In the genomic region with DNA sequence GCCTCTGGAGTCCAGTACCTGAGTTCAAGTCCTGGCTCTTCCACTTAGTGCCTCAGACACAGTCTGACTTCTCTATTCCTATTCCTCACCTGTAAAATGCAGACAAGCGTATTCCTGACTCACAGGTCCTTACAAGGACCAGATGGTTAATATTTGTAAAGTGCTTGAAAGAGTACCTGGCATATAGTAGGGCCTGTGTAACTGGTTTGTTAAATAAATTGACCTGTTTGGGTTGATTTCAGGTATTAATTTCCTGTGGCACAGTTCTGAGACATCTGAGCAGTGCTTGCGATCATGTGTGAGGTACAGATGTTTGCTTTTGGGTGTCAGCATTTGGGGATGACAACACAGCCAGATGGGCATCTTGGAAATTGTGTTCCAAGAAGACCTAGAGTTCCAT, we compare ENCODE assay signal across 17 cellular contexts.
A peak's percentile ranks its signal among the peaks of the same experiment; 100 is the strongest.
DNase-seq lines count a peak whose midpoint lies in the region; FAIRE-seq and TF ChIP-seq lines count a peak whose summit lies in the region.
"Had no signal": no experiment of that assay in that cellular context is flagged by ENCODE, and none has a peak within 500 bp of the region (broad histone marks: within the 10 kb centered on the region; RNA-seq: fewer than 3 reads in every experiment).

No MANE protein-coding gene starts in this region.

- H4K20me1 ChIP-seq in mammary epithelial cell (ENCODE audit: insufficient read depth, low read length) (no peaks in the 10 kb centered on the region), MM.1S (ENCODE audit: insufficient read depth, low read length) (no peaks in the 10 kb centered on the region)

- H3K36me3 ChIP-seq in breast epithelium = no peaks in the 10 kb centered on the region
- H3K36me3 ChIP-seq in mammary epithelial cell (ENCODE audit: insufficient read depth, low read length) = no peaks in the 10 kb centered on the region
- no peaks in the 10 kb centered on the region for H3K36me3 ChIP-seq in MM.1S (replicated peaks; ENCODE audit: insufficient read depth, low read length)
- H3K36me3 ChIP-seq in testis (ENCODE audit: low read depth, missing control alignments) = no peaks in the 10 kb centered on the region
- H3K36me3 ChIP-seq: HAP-1 had no signal

- H3K4me1 ChIP-seq in breast epithelium (peaks cover 2 to 10% of the 10 kb centered on the region in 2 donors), mammary epithelial cell (ENCODE audit: insufficient read depth, low read length) (no peaks in the 10 kb centered on the region), MM.1S (ENCODE audit: low read length) (peaks cover 60% of the 10 kb centered on the region), testis (peaks cover 2% of the 10 kb centered on the region)

- H3F3A ChIP-seq in MM.1S (ENCODE audit: insufficient read depth, low read length) = peaks cover 25% of the 10 kb centered on the region

- intact Hi-C loops in breast epithelium (cut with DNase I; ENCODE audit: low total_unique reads) = no loop called here
- intact Hi-C loops in mammary epithelial cell (cut with micrococcal nuclease) = no loop called here
- intact Hi-C loops in testis (cut with DNase I; ENCODE audit: low total_unique reads) = no loop called here

- H3K4me2 ChIP-seq in mammary epithelial cell (ENCODE audit: insufficient read depth, low read depth, low read length) = no peak overlapping the region
- H3K4me2 ChIP-seq in MM.1S (ENCODE audit: low read depth, low read length) = no peak overlapping the region
- H3K4me2 ChIP-seq: A549, SK-N-SH had no signal

- H3K9me3 ChIP-seq in breast epithelium (no peaks in the 10 kb centered on the region), mammary epithelial cell (replicated peaks; ENCODE audit: insufficient read depth, low read length) (no peaks in the 10 kb centered on the region), MM.1S (replicated peaks; ENCODE audit: insufficient read depth, low read length) (no peaks in the 10 kb centered on the region), testis (no peaks in the 10 kb centered on the region)
- H3K9me3 ChIP-seq: A549, HAP-1, SK-N-SH had no signal

- TF ChIP-seq POLR2A in breast epithelium (IDR thresholded peaks at IDR 0.05) = no peak
- no peak for TF ChIP-seq POLR2A in testis (IDR thresholded peaks at IDR 0.05)

- no peaks in the 10 kb centered on the region for H3K9me2 ChIP-seq in MM.1S (replicated peaks; ENCODE audit: insufficient read depth, low read length)
- H3K9me2 ChIP-seq: SK-N-SH had no signal

- dilution Hi-C loops in mammary epithelial cell (cut with HindIII; ENCODE audit: low sequenced_read_pairs) = no loop called here

- H3K9ac ChIP-seq in mammary epithelial cell (ENCODE audit: insufficient read depth, low read length) = no peak overlapping the region
- H3K9ac ChIP-seq in MM.1S (ENCODE audit: low read length) = no peak overlapping the region
- H3K9ac ChIP-seq: SK-N-SH had no signal

- BruUV-seq in mammary epithelial cell (replicated peaks; lab: Mats Ljungman, UMichigan) = no TSS peak

- FAIRE-seq in islet of Langerhans (lab: Jason Lieb, UNC) = peak; percentile 92
- FAIRE-seq: A549 had no signal

- CTCF ChIA-PET in mammary epithelial cell (lab: Charles Lee; ENCODE audit: low non-redundant PET) = no interaction called here

- no peak for DNase-seq in breast epithelium (ENCODE audit: low spot score in 2 of 2)
- no peak for DNase-seq in mammary epithelial cell
- peak; percentile 62 for DNase-seq in NCI-H774 (lab: John Stamatoyannopoulos, UW)
- no peak for DNase-seq in MM.1S
- no peak for DNase-seq in H4 (ENCODE audit: low spot score)
- DNase-seq in HCEC 1CT = no peak
- DNase-seq in testis = no peak
- DNase-seq: Karpas-422, NCI-H1436 treated with DMSO at 0.1 percent for 48 hours, NCI-H226, NCI-H526, Right ventricle myocardium superior, SK-N-SH had no signal

- WGBS in mammary epithelial cell (ENCODE audit: low coverage, missing lambda C conversion rate) = 86% methylated on average over 2 of the region's 2 CpGs
- WGBS in testis, 2 donors = 98 to 100% methylated on average over 2 of the region's 2 CpGs

- H3K79me2 ChIP-seq in mammary epithelial cell (ENCODE audit: insufficient read depth, low read length) (no peaks in the 10 kb centered on the region), MM.1S (ENCODE audit: low read length) (no peaks in the 10 kb centered on the region)

- in situ Hi-C loops in mammary epithelial cell (cut with MboI; ENCODE audit: low sequenced_read_pairs in 2 of 2) = no loop called here

- H3K27me3 ChIP-seq in breast epithelium (no peaks in the 10 kb centered on the region), mammary epithelial cell (ENCODE audit: insufficient read depth, low read length) (no peaks in the 10 kb centered on the region), MM.1S (replicated peaks; ENCODE audit: insufficient read depth, low read length) (no peaks in the 10 kb centered on the region), testis (no peaks in the 10 kb centered on the region)

- H3K4me3 ChIP-seq in breast epithelium (no peak overlapping the region), mammary epithelial cell (replicated peaks in 1 of 3; ENCODE audit: insufficient read depth in 1 of 3, low read depth in 2 of 3, low read length in 3 of 3) (no peak overlapping the region), MM.1S (ENCODE audit: low read length) (no peak overlapping the region), testis (no peak overlapping the region)
- H3K4me3 ChIP-seq: A549, HAP-1 had no signal

- peak overlapping the region; percentile 61 to 70 for H3K27ac ChIP-seq in breast epithelium
- H3K27ac ChIP-seq in mammary epithelial cell (ENCODE audit: insufficient read depth, low read depth, low read length) = no peak overlapping the region
- H3K27ac ChIP-seq in MM.1S (ENCODE audit: low read length) = no peak overlapping the region
- H3K27ac ChIP-seq in testis = no peak overlapping the region
- H3K27ac ChIP-seq: C4-2B had no signal

- no peak overlapping the region for H2AFZ ChIP-seq in mammary epithelial cell (ENCODE audit: low read depth, low read length)
- no peak overlapping the region for H2AFZ ChIP-seq in MM.1S (ENCODE audit: low read length)

- TF ChIP-seq CTCF in breast epithelium (IDR thresholded peaks at IDR 0.05) (no peak), mammary epithelial cell (conservative IDR thresholded peaks at IDR 0.05 in 1 of 2, IDR thresholded peaks at IDR 0.05 in 1 of 2; ENCODE audit: extremely low read depth in 1 of 2, insufficient read depth in 1 of 2, low read depth in 1 of 2, low read length in 2 of 2) (no peak), MM.1S (IDR thresholded peaks at IDR 0.05; ENCODE audit: low read length) (no peak), testis (IDR thresholded peaks at IDR 0.05) (no peak)

Comparison
In these comparisons a context has a peak if more than half of its experiments do, and no peak if none do; other contexts are left out.
1. H3K27ac ChIP-seq: peak in breast epithelium (2 of 2); none in mammary epithelial cell (single experiment), MM.1S (single experiment) and testis (0 of 2).